Comparison of ENCODE assay signal across 22 cellular contexts in genomic region chr1:48082271-48082925, GRCh38.
DNase-seq lines count a peak whose midpoint lies in the region; ATAC-seq, FAIRE-seq and TF ChIP-seq lines count a peak whose summit lies in the region.
"Had no signal": no experiment of that assay in that cellular context is flagged by ENCODE, and none has a peak within 500 bp of the region (broad histone marks: within the 10 kb centered on the region; RNA-seq: fewer than 3 reads in every experiment).

No MANE protein-coding gene starts in this region.

- H3K4me2 ChIP-seq in K562 (ENCODE audit: insufficient read depth, low read length) = no peak overlapping the region

- no TSS peak for BruUV-seq in K562 (replicated peaks; lab: Mats Ljungman, UMichigan)

- H4K20me1 ChIP-seq in K562 (replicated peaks; ENCODE audit: control insufficient read depth, insufficient read depth, low read length) = no peaks in the 10 kb centered on the region

- no peaks in the 10 kb centered on the region for H3K36me3 ChIP-seq in K562 (ENCODE audit: control insufficient read depth, insufficient read depth, low read length)
- H3K36me3 ChIP-seq: gastrocnemius medialis, WERI-Rb-1 had no signal

- FAIRE-seq in K562 (lab: Jason Lieb, UNC) = no peak

- DNase-seq in COLO668 (lab: John Stamatoyannopoulos, UW; ENCODE audit: unreplicated experiment) = peak; percentile 61
- peak; percentile 39 for DNase-seq in NCI-H2029 treated with DMSO at 0.1 percent for 48 hours (lab: John Stamatoyannopoulos, UW)
- no peak for DNase-seq in K562 (ENCODE audit: extremely low read depth in 1 of 4, low spot score in 3 of 4)
- DNase-seq in left kidney (ENCODE audit: low read depth, low spot score) = peak; percentile 94
- DNase-seq in activated T-cell treated with anti-CD3 and anti-CD28 coated beads, Interleukin-2, amount 50 U/mL, for 48 hours = no peak
- no peak for DNase-seq in DMS79 (lab: John Stamatoyannopoulos, UW)
- DNase-seq: activated CD4-positive, alpha-beta T cell treated with anti-CD3 and anti-CD28 coated beads, Interleukin-2, amount 50 U/mL, for 4 hours; activated gamma-delta T cell; dorsolateral prefrontal cortex; gastrocnemius medialis; GF-D8; NCI-H187; NCI-H524; SHP77; stimulated activated CD4-positive, alpha-beta T cell treated with anti-CD3 and anti-CD28 coated beads, Interleukin-1b, Interleukin-23, amount 100 ng/mL, for 48 hours; T-helper 1 cell; WERI-Rb-1 had no signal

- TF ChIP-seq CTCF in K562 (IDR thresholded peaks at IDR 0.05 in 2 of 3, conservative IDR thresholded peaks at IDR 0.05 in 1 of 3; ENCODE audit: insufficient read depth in 2 of 3, low read depth in 1 of 3, low read length in 3 of 3) = no peak

- TF ChIP-seq EP300 in K562 (IDR thresholded peaks at IDR 0.05; ENCODE audit: low read length) = no peak

- H3K9ac ChIP-seq in K562 (ENCODE audit: insufficient read depth in 1 of 2, low read depth in 2 of 2, low read length in 2 of 2) = no peak overlapping the region

- intact Hi-C loops in K562 (cut with micrococcal nuclease) = no loop called here

- H2AFZ ChIP-seq in K562 (ENCODE audit: low read depth, low read length) = no peak overlapping the region

- TF ChIP-seq RAD21 in K562 (CRISPR knock-in tag; conservative IDR thresholded peaks at IDR 0.05 in 1 of 2, IDR thresholded peaks at IDR 0.05 in 1 of 2) = no peak

- no peaks in the 10 kb centered on the region for H3K4me1 ChIP-seq in K562 (replicated peaks in 1 of 2; ENCODE audit: control insufficient read depth in 2 of 2, insufficient read depth in 2 of 2, low read length in 2 of 2)
- H3K4me1 ChIP-seq: gastrocnemius medialis had no signal

- H3K27me3 ChIP-seq in K562 (ENCODE audit: control insufficient read depth in 2 of 2, insufficient read depth in 2 of 2, low read length in 2 of 2) = no peaks in the 10 kb centered on the region
- H3K27me3 ChIP-seq: gastrocnemius medialis had no signal

- 1% methylated on average over 6 of the region's 6 CpGs for WGBS in K562 (ENCODE audit: insufficient coverage, low coverage, missing lambda C conversion rate)

- in situ Hi-C loops in K562 (cut with MboI) = no loop called here

- H3K79me2 ChIP-seq in K562 (ENCODE audit: control insufficient read depth, insufficient read depth, low read length) = no peaks in the 10 kb centered on the region

- POLR2A ChIA-PET in K562 (lab: Yijun Ruan, JAX) = interaction anchor here (1.0 kb wide), 1 partner anchor 9 kb away, joined by 3 read pairs; no protein-coding TSS in a partner anchor

- no peak for ATAC-seq in K562
- no peak for ATAC-seq in GM19395 (IDR thresholded peaks at IDR 0.05; ENCODE audit: unreplicated experiment)
- no peak for ATAC-seq in HG03196 (IDR thresholded peaks at IDR 0.05; ENCODE audit: unreplicated experiment)
- ATAC-seq: gastrocnemius medialis; natural killer cell treated with Interleukin-12 subunit alpha and Interleukin-12 subunit beta and Interleukin-15 and Interleukin-18, amount 100 ng/mL, for 72 hours; stimulated activated memory B cell treated with anti-CD40 and anti-IgM and Interleukin-4, amounts not matched to agents 10 μg/mL and 1 μg/mL and 100 μg/mL, for 72 hours had no signal

- H3K9me1 ChIP-seq in K562 (ENCODE audit: control insufficient read depth, insufficient read depth, low read length) = no peaks in the 10 kb centered on the region

- H3K27ac ChIP-seq in K562 (ENCODE audit: extremely low read depth, low read depth, low read length) = no peak overlapping the region
- H3K27ac ChIP-seq: C4-2B, dorsolateral prefrontal cortex, gastrocnemius medialis, WERI-Rb-1 had no signal

- CTCF ChIA-PET in K562 (lab: Yijun Ruan, JAX; ENCODE audit: low intra/inter-chr PET ratio) = no interaction called here

- no peaks in the 10 kb centered on the region for H3K9me3 ChIP-seq in K562 (replicated peaks; ENCODE audit: control insufficient read depth, insufficient read depth, low read depth, low read length)
- H3K9me3 ChIP-seq: gastrocnemius medialis had no signal

- no peak overlapping the region for H3K4me3 ChIP-seq in K562
- H3K4me3 ChIP-seq: dorsolateral prefrontal cortex, gastrocnemius medialis had no signal

- no peak for TF ChIP-seq POLR2A in K562 (conservative IDR thresholded peaks at IDR 0.05)

TF ChIP-seq in K562, 482 proteins besides CTCF, POLR2A, EP300 and RAD21:
- TF ChIP-seq, protein P1, sequence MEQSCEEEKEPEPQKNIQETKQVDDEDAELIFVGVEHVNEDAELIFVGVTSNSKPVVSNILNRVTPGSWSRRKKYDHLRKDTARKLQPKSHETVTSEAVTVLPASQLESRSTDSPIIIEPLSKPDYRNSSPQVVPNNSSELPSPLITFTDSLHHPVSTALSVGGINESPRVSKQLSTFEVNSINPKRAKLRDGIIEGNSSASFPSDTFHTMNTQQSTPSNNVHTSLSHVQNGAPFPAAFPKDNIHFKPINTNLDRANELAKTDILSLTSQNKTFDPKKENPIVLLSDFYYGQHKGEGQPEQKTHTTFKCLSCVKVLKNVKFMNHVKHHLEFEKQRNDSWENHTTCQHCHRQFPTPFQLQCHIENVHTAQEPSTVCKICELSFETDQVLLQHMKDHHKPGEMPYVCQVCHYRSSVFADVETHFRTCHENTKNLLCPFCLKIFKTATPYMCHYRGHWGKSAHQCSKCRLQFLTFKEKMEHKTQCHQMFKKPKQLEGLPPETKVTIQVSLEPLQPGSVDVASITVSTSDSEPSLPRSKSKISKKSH (CRISPR knock-in tag; IDR thresholded peaks at IDR 0.05) = no peak
- TF ChIP-seq NFIC (IDR thresholded peaks at IDR 0.05) = peak; percentile 35; the same call in 1 of the 2 replicates

Comparison
In these comparisons a context has a peak if more than half of its experiments do, and no peak if none do; other contexts are left out.
1. DNase-seq: peak in COLO668 (single experiment), NCI-H2029 treated with DMSO at 0.1 percent for 48 hours (single experiment) and left kidney (single experiment); none in K562 (0 of 4), activated T-cell treated with anti-CD3 and anti-CD28 coated beads, Interleukin-2, amount 50 U/mL, for 48 hours (0 of 2) and DMS79 (single experiment).